ENCODE assay signal across 8 cellular contexts in the genomic region with DNA sequence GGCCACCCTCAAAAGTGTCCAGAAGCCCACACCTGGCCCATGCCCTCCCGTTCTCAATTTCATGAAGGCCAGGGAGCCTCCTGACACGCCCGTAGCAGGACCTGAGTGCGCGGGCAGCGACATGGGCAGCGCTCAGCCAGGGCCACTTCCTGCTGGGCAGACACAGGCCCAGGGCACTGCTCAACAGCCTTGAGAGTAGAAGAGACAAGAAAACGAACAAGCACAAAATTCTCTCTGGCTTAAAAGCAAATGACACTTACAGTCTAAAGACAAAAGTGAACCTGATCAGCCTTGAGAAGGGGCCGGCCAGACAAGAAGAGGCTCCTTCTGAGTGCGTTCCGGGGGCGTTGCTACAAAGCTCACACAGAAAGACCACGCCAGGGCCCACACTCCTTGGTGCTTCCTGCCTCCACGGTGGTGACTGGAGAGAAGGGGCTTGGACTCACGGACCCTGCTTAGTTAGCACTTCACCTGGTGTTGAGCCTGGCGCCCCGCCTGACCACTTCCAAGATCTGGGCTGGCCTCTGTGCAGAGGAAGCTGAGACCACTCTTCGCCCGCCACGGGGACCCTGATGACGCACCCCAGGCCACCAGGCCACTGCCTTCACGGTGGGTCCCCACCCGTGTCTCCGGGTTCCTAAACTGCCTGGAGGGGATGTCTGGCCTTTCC. TPM values are rescaled to one million over a fixed set of nuclear protein-coding genes. Genes with fewer than 3 reads are reported as not detected.
DNase-seq lines count a peak whose midpoint lies in the region; ATAC-seq lines count a peak whose summit lies in the region.

No MANE protein-coding gene starts in this region.

- H3K27me3 Mint-ChIP-seq in activated naive CD4-positive, alpha-beta T cell treated with anti-CD3 and anti-CD28 coated beads, Interleukin-2, amount 50 U/mL, for 24 hours = no peaks in the 10 kb centered on the region
- peaks cover 0 to 6% of the 10 kb centered on the region in 2 donors for H3K27me3 Mint-ChIP-seq in stimulated activated naive B cell treated with anti-CD40 and anti-IgM and Interleukin-4, amounts not matched to agents 10 μg/mL and 1 μg/mL and 100 μg/mL, for 72 hours

- DNase-seq in NCI-H2029 (lab: John Stamatoyannopoulos, UW) (peak; percentile 15), NCI-H2029 treated with DMSO at 0.1 percent for 48 hours (lab: John Stamatoyannopoulos, UW) (no peak), ureter (ENCODE audit: low spot score) (no peak), DMS 273 (lab: John Stamatoyannopoulos, UW; ENCODE audit: unreplicated experiment) (no peak), cerebellum (ENCODE audit: low spot score) (no peak)
- DNase-seq in stimulated activated naive B cell treated with anti-CD40 and anti-IgM and Interleukin-4, amounts not matched to agents 10 μg/mL and 1 μg/mL and 100 μg/mL, for 72 hours = no peak

- H3K9me3 Mint-ChIP-seq in activated naive CD4-positive, alpha-beta T cell treated with anti-CD3 and anti-CD28 coated beads, Interleukin-2, amount 50 U/mL, for 24 hours = no peaks in the 10 kb centered on the region
- H3K9me3 Mint-ChIP-seq in stimulated activated naive B cell treated with anti-CD40 and anti-IgM and Interleukin-4, amounts not matched to agents 10 μg/mL and 1 μg/mL and 100 μg/mL, for 72 hours = no peaks in the 10 kb centered on the region

- peak overlapping the region; percentile 82 for H3K27ac Mint-ChIP-seq in activated naive CD4-positive, alpha-beta T cell treated with anti-CD3 and anti-CD28 coated beads, Interleukin-2, amount 50 U/mL, for 24 hours
- H3K27ac Mint-ChIP-seq in stimulated activated naive B cell treated with anti-CD40 and anti-IgM and Interleukin-4, amounts not matched to agents 10 μg/mL and 1 μg/mL and 100 μg/mL, for 72 hours = no peak overlapping the region

- no peaks in the 10 kb centered on the region for H3K9me3 ChIP-seq in iPS-18a (ENCODE audit: control insufficient read depth, low read depth, low read length)

- H3K27me3 ChIP-seq in iPS-18a (ENCODE audit: control insufficient read depth, insufficient read depth, low read length) = no peaks in the 10 kb centered on the region

- peak overlapping the region; percentile 67 for H3K4me3 ChIP-seq in iPS-18a (ENCODE audit: low read length)

- H3K9ac ChIP-seq in iPS-18a (ENCODE audit: low read length) = peak overlapping the region; percentile 52

- no peaks in the 10 kb centered on the region for H3K36me3 ChIP-seq in iPS-18a (ENCODE audit: control insufficient read depth, low read depth, low read length)

- peak overlapping the region; percentile 88 for H3K4me3 Mint-ChIP-seq in activated naive CD4-positive, alpha-beta T cell treated with anti-CD3 and anti-CD28 coated beads, Interleukin-2, amount 50 U/mL, for 24 hours
- H3K4me3 Mint-ChIP-seq in stimulated activated naive B cell treated with anti-CD40 and anti-IgM and Interleukin-4, amounts not matched to agents 10 μg/mL and 1 μg/mL and 100 μg/mL, for 72 hours = peak overlapping the region; percentile 93 to 97

- ATAC-seq in stimulated activated naive B cell treated with anti-CD40 and anti-IgM and Interleukin-4, amounts not matched to agents 10 μg/mL and 1 μg/mL and 100 μg/mL, for 72 hours (replicated peaks) = no peak

- no peak overlapping the region for H3K27ac ChIP-seq in iPS-18a (ENCODE audit: low read length)

- H3K36me3 Mint-ChIP-seq in activated naive CD4-positive, alpha-beta T cell treated with anti-CD3 and anti-CD28 coated beads, Interleukin-2, amount 50 U/mL, for 24 hours = no peaks in the 10 kb centered on the region
- peaks cover 4 to 6% of the 10 kb centered on the region in 2 donors for H3K36me3 Mint-ChIP-seq in stimulated activated naive B cell treated with anti-CD40 and anti-IgM and Interleukin-4, amounts not matched to agents 10 μg/mL and 1 μg/mL and 100 μg/mL, for 72 hours

- H3K4me1 Mint-ChIP-seq in activated naive CD4-positive, alpha-beta T cell treated with anti-CD3 and anti-CD28 coated beads, Interleukin-2, amount 50 U/mL, for 24 hours = peaks cover 49% of the 10 kb centered on the region
- H3K4me1 Mint-ChIP-seq in stimulated activated naive B cell treated with anti-CD40 and anti-IgM and Interleukin-4, amounts not matched to agents 10 μg/mL and 1 μg/mL and 100 μg/mL, for 72 hours = peaks cover 41 to 70% of the 10 kb centered on the region in 2 donors

- peaks cover 27% of the 10 kb centered on the region for H3K4me1 ChIP-seq in iPS-18a (ENCODE audit: control insufficient read depth, low read depth, low read length)

RNA-seq across cellular contexts. Expression of a gene that starts 1.5 kb away (rescaled TPM):
- total RNA-seq in ureter = 77.0 TPM
- 10.1 TPM for total RNA-seq in cerebellum
